ENCODE assay signal across 3 cellular contexts in the genomic region with DNA sequence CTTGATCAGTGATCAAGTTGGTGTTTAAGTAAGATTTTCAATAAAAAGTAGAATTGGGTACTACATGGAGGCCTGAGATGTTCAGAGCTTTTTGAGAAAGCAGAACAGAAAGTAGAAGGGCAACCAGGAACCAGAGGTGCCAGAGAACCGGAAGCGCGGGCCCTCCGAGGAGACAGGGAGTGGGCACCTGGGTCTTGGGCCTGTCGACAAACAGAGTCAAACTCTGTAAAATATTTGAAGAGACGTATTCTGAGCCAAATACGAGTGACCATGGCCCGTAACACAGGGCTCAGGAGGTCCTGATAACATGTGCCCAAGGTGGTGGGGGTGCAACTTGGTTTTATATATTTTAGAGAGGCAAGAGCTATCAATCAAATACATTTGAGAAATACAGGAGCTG. TPM values are rescaled to one million over a fixed set of nuclear protein-coding genes. Genes with fewer than 3 reads are reported as not detected.
"Had no signal": no experiment of that assay in that cellular context is flagged by ENCODE, and none has a peak within 500 bp of the region (broad histone marks: within the 10 kb centered on the region; RNA-seq: fewer than 3 reads in every experiment).

No MANE protein-coding gene starts in this region.

RNA-seq across cellular contexts. Expression of gene APOBEC3H, which starts 33.1 kb away (rescaled TPM):
- total RNA-seq: cerebellum, dermis blood vessel endothelial cell, frontal cortex had no signal

RNA-seq across cellular contexts. Expression of gene APOBEC3D, which starts 43.0 kb away (rescaled TPM):
- total RNA-seq: cerebellum had no signal

RNA-seq across cellular contexts. Expression of gene APOBEC3C, which starts 49.8 kb away (rescaled TPM):
- total RNA-seq: frontal cortex had no signal
